ENCODE assay signal across 8 cellular contexts in genomic region chr1:19113362-19114092, GRCh38.
DNase-seq lines count a peak whose midpoint lies in the region; ATAC-seq and TF ChIP-seq lines count a peak whose summit lies in the region.

No MANE protein-coding gene starts in this region.

- TF ChIP-seq POLR2A in thyroid gland (IDR thresholded peaks at IDR 0.05) (no peak), suprapubic skin (IDR thresholded peaks at IDR 0.05) (no peak)

- intact Hi-C loops in activated T-helper 2 cell treated with anti-CD3 and anti-CD28 coated beads, Interferon-gamma antibody, Interleukin-2, Interleukin-4, amounts not matched to agents 10 μg/mL and 5 μg/mL and 100 μg/mL, durations not matched to agents 14 hours and 24 hours and 36 hours (cut with micrococcal nuclease), result no loop called here
- intact Hi-C loops in thyroid gland (cut with DNase I), result no loop called here

- H3K36me3 Mint-ChIP-seq in activated T-helper 2 cell treated with anti-CD3 and anti-CD28 coated beads, Interferon-gamma antibody, Interleukin-2, Interleukin-4, amounts not matched to agents 10 μg/mL and 5 μg/mL and 100 μg/mL, durations not matched to agents 14 hours and 24 hours and 36 hours (ENCODE audit: low read depth), result peaks cover 86% of the 10 kb centered on the region

- H3K36me3 ChIP-seq in thyroid gland, result peaks cover 94 to 97% of the 10 kb centered on the region in 2 donors
- peaks cover 100% of the 10 kb centered on the region for H3K36me3 ChIP-seq in suprapubic skin

- DNase-seq in 8988T (peak; percentile 52), GM03348 (ENCODE audit: low spot score) (peak; percentile 40), NCI-H2196 treated with DMSO at 0.1 percent for 48 hours (lab: John Stamatoyannopoulos, UW; ENCODE audit: unreplicated experiment) (peak; percentile 7), inferior parietal cortex (ENCODE audit: extremely low spot score) (peak; percentile 17), thyroid gland (peak; percentile 69 to 70), suprapubic skin (ENCODE audit: low spot score in 2 of 2) (no peak)
- peak; percentile 26 for DNase-seq in activated T-helper 2 cell treated with anti-CD3 and anti-CD28 coated beads, Interferon-gamma antibody, Interleukin-2, Interleukin-4, amounts not matched to agents 10 μg/mL and 5 μg/mL and 100 μg/mL, durations not matched to agents 14 hours and 24 hours and 36 hours (ENCODE audit: low spot score)

- no peaks in the 10 kb centered on the region for H3K4me1 ChIP-seq in thyroid gland
- no peaks in the 10 kb centered on the region for H3K4me1 ChIP-seq in suprapubic skin

- H3K9me3 ChIP-seq in thyroid gland (no peaks in the 10 kb centered on the region), suprapubic skin (no peaks in the 10 kb centered on the region)

- no peaks in the 10 kb centered on the region for H3K9me3 Mint-ChIP-seq in activated T-helper 2 cell treated with anti-CD3 and anti-CD28 coated beads, Interferon-gamma antibody, Interleukin-2, Interleukin-4, amounts not matched to agents 10 μg/mL and 5 μg/mL and 100 μg/mL, durations not matched to agents 14 hours and 24 hours and 36 hours

- TF ChIP-seq CTCF in thyroid gland (IDR thresholded peaks at IDR 0.05) (peak in 5 of 6 experiments; percentile 20 to 68 (median 54)), suprapubic skin (IDR thresholded peaks at IDR 0.05) (peak in 1 of 2 donors; percentile 29)

- WGBS in thyroid gland, 2 donors, result 63 to 67% methylated on average over 8 of the region's 8 CpGs
- WGBS in suprapubic skin, result 72% methylated on average over 7 of the region's 8 CpGs

- H3K27me3 Mint-ChIP-seq in activated T-helper 2 cell treated with anti-CD3 and anti-CD28 coated beads, Interferon-gamma antibody, Interleukin-2, Interleukin-4, amounts not matched to agents 10 μg/mL and 5 μg/mL and 100 μg/mL, durations not matched to agents 14 hours and 24 hours and 36 hours (ENCODE audit: low read depth), result no peaks in the 10 kb centered on the region

- H3K4me1 Mint-ChIP-seq in activated T-helper 2 cell treated with anti-CD3 and anti-CD28 coated beads, Interferon-gamma antibody, Interleukin-2, Interleukin-4, amounts not matched to agents 10 μg/mL and 5 μg/mL and 100 μg/mL, durations not matched to agents 14 hours and 24 hours and 36 hours (ENCODE audit: low read depth), result no peaks in the 10 kb centered on the region

- no peak for TF ChIP-seq EP300 in suprapubic skin (IDR thresholded peaks at IDR 0.05)

- no peak overlapping the region for H3K27ac Mint-ChIP-seq in activated T-helper 2 cell treated with anti-CD3 and anti-CD28 coated beads, Interferon-gamma antibody, Interleukin-2, Interleukin-4, amounts not matched to agents 10 μg/mL and 5 μg/mL and 100 μg/mL, durations not matched to agents 14 hours and 24 hours and 36 hours

- ATAC-seq in GM21447 (IDR thresholded peaks at IDR 0.05; ENCODE audit: unreplicated experiment), result no peak

- no peak overlapping the region for H3K4me3 ChIP-seq in thyroid gland (replicated peaks in 1 of 3)
- H3K4me3 ChIP-seq in suprapubic skin, result no peak overlapping the region

- no peak overlapping the region for H3K4me3 Mint-ChIP-seq in activated T-helper 2 cell treated with anti-CD3 and anti-CD28 coated beads, Interferon-gamma antibody, Interleukin-2, Interleukin-4, amounts not matched to agents 10 μg/mL and 5 μg/mL and 100 μg/mL, durations not matched to agents 14 hours and 24 hours and 36 hours (ENCODE audit: low read depth)

- H3K27me3 ChIP-seq in thyroid gland (no peaks in the 10 kb centered on the region), suprapubic skin (no peaks in the 10 kb centered on the region)

- H3K27ac ChIP-seq in thyroid gland, result no peak overlapping the region
- H3K27ac ChIP-seq in suprapubic skin, result no peak overlapping the region

Comparison
In these comparisons a context has a peak if more than half of its experiments do, and no peak if none do; other contexts are left out.
1. DNase-seq: peak in 8988T (single experiment), GM03348 (single experiment), NCI-H2196 treated with DMSO at 0.1 percent for 48 hours (single experiment), activated T-helper 2 cell treated with anti-CD3 and anti-CD28 coated beads, Interferon-gamma antibody, Interleukin-2, Interleukin-4, amounts not matched to agents 10 μg/mL and 5 μg/mL and 100 μg/mL, durations not matched to agents 14 hours and 24 hours and 36 hours (single experiment), inferior parietal cortex (single experiment) and thyroid gland (2 of 2); none in suprapubic skin (0 of 2).